Comparison of ENCODE assay signal across 9 cellular contexts in genomic region chr13:49593876-49594275, GRCh38. TPM values are rescaled to one million over a fixed set of nuclear protein-coding genes. Genes with fewer than 3 reads are reported as not detected.
A peak's percentile ranks its signal among the peaks of the same experiment; 100 is the strongest.
DNase-seq lines count a peak whose midpoint lies in the region; ATAC-seq, FAIRE-seq and TF ChIP-seq lines count a peak whose summit lies in the region.
"Not testable (repeated sequence)": the region's sequence is repeated elsewhere in the genome, so short reads cannot be mapped to it uniquely, and the experiment has no call there.
"Had no signal": no experiment of that assay in that cellular context is flagged by ENCODE, and none has a peak within 500 bp of the region (broad histone marks: within the 10 kb centered on the region; RNA-seq: fewer than 3 reads in every experiment).

No MANE protein-coding gene starts in this region.

- 0% methylated on average over 2 of the region's 4 CpGs for WGBS in HepG2 (ENCODE audit: low lambda C conversion rate)

- H3K9me3 ChIP-seq in HepG2 (ENCODE audit: low read length), result not testable (repeated sequence)

- CTCF ChIA-PET in HepG2 (lab: Yijun Ruan, JAX; ENCODE audit: low intra/inter-chr PET ratio, low total read pairs), result not testable (repeated sequence)

- POLR2A ChIA-PET in HepG2 (lab: Yijun Ruan, JAX), result interaction anchor here (2.0 kb wide), 1 partner anchor 8 kb away, joined by 9 read pairs; the partner anchor contains the start of gene RCBTB1

- not testable (repeated sequence) for BruUV-seq in HepG2 (replicated peaks; lab: Mats Ljungman, UMichigan)

- intact Hi-C loops in HepG2 (cut with micrococcal nuclease; ENCODE audit: unreplicated experiment), result not testable (repeated sequence)

- in situ Hi-C loops in HepG2 (cut with HindIII; ENCODE audit: extremely low pct_ligation_motif_present, low pct_unique_long_range_greater_than_20kb), result not testable (repeated sequence)

- not testable (repeated sequence) for H2AFZ ChIP-seq in HepG2 (ENCODE audit: low read length)

- H3K4me3 ChIP-seq in HepG2 (replicated peaks in 1 of 3; ENCODE audit: insufficient read depth in 1 of 3, low read depth in 2 of 3, low read length in 3 of 3), result not testable (repeated sequence)

- H3K36me3 ChIP-seq in HepG2 (replicated peaks in 1 of 2; ENCODE audit: control insufficient read depth in 1 of 2, insufficient read depth in 2 of 2, low read length in 2 of 2), result not testable (repeated sequence)

- peaks cover 49% of the 10 kb centered on the region for H3K4me1 ChIP-seq in HepG2 (ENCODE audit: insufficient read depth, low read length)

- not testable (repeated sequence) for H4K20me1 ChIP-seq in HepG2 (ENCODE audit: insufficient read depth, low read length)

- TF ChIP-seq RAD21 in HepG2 (CRISPR knock-in tag; IDR thresholded peaks at IDR 0.05), result not testable (repeated sequence)

- TF ChIP-seq POLR2A in HepG2 (IDR thresholded peaks at IDR 0.05; ENCODE audit: insufficient read depth in 1 of 2, low read depth in 2 of 2, low read length in 2 of 2), result not testable (repeated sequence)

- not testable (repeated sequence) for H3K27me3 ChIP-seq in HepG2 (ENCODE audit: control insufficient read depth in 1 of 2, insufficient read depth in 2 of 2, low read length in 2 of 2)

- peak overlapping the region; percentile 44 for H3K27ac ChIP-seq in HepG2 (ENCODE audit: extremely low read length, insufficient read depth, low read length)

- TF ChIP-seq EP300 in HepG2 (IDR thresholded peaks at IDR 0.05; ENCODE audit: low read depth in 2 of 2, low read length in 2 of 2); HepG2 (CRISPR knock-in tag; IDR thresholded peaks at IDR 0.05; ENCODE audit: borderline replicate concordance): not testable (repeated sequence)

- H3K79me2 ChIP-seq in HepG2 (ENCODE audit: insufficient read depth, low read length), result not testable (repeated sequence)

- DNase-seq in HepG2 (ENCODE audit: low spot score), result not testable (repeated sequence)

- not testable (repeated sequence) for H3K9ac ChIP-seq in HepG2 (ENCODE audit: insufficient read depth, low read depth, low read length)

- not testable (repeated sequence) for FAIRE-seq in HepG2 (lab: Jason Lieb, UNC)

- not testable (repeated sequence) for ATAC-seq in HepG2

- not testable (repeated sequence) for H3K4me2 ChIP-seq in HepG2 (ENCODE audit: low read depth, low read length)

- TF ChIP-seq CTCF in HepG2 (CRISPR knock-in tag; IDR thresholded peaks at IDR 0.05), result not testable (repeated sequence)

TF ChIP-seq in HepG2, 621 proteins besides CTCF, POLR2A, EP300 and RAD21:
- TF ChIP-seq, protein P1, sequence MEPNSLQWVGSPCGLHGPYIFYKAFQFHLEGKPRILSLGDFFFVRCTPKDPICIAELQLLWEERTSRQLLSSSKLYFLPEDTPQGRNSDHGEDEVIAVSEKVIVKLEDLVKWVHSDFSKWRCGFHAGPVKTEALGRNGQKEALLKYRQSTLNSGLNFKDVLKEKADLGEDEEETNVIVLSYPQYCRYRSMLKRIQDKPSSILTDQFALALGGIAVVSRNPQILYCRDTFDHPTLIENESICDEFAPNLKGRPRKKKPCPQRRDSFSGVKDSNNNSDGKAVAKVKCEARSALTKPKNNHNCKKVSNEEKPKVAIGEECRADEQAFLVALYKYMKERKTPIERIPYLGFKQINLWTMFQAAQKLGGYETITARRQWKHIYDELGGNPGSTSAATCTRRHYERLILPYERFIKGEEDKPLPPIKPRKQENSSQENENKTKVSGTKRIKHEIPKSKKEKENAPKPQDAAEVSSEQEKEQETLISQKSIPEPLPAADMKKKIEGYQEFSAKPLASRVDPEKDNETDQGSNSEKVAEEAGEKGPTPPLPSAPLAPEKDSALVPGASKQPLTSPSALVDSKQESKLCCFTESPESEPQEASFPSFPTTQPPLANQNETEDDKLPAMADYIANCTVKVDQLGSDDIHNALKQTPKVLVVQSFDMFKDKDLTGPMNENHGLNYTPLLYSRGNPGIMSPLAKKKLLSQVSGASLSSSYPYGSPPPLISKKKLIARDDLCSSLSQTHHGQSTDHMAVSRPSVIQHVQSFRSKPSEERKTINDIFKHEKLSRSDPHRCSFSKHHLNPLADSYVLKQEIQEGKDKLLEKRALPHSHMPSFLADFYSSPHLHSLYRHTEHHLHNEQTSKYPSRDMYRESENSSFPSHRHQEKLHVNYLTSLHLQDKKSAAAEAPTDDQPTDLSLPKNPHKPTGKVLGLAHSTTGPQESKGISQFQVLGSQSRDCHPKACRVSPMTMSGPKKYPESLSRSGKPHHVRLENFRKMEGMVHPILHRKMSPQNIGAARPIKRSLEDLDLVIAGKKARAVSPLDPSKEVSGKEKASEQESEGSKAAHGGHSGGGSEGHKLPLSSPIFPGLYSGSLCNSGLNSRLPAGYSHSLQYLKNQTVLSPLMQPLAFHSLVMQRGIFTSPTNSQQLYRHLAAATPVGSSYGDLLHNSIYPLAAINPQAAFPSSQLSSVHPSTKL (CRISPR knock-in tag; IDR thresholded peaks at IDR 0.05), result peak; percentile 51; the same call in 1 of the 2 replicates
- TF ChIP-seq GATAD2A (CRISPR knock-in tag; IDR thresholded peaks at IDR 0.05), result peak; percentile 26; the same call in 1 of the 2 replicates
- peak; percentile 25; the same call in 1 of the 2 replicates for TF ChIP-seq NR2F6 (IDR thresholded peaks at IDR 0.05)
- TF ChIP-seq NR2F6 (CRISPR knock-in tag; IDR thresholded peaks at IDR 0.05); SOX6 (IDR thresholded peaks at IDR 0.05); FOXP1 (IDR thresholded peaks at IDR 0.05); SOX13 (IDR thresholded peaks at IDR 0.05): not testable (repeated sequence)
- TF ChIP-seq SOX6 (CRISPR knock-in tag; IDR thresholded peaks at IDR 0.05), result peak; percentile 35; the same call in 1 of the 2 replicates
- peak; percentile 38; the same call in 1 of the 2 replicates for TF ChIP-seq SOX5 (CRISPR knock-in tag; IDR thresholded peaks at IDR 0.05; ENCODE audit: borderline replicate concordance)
- peak; percentile 42; the same call in 1 of the 2 replicates for TF ChIP-seq FOXP1 (CRISPR knock-in tag; IDR thresholded peaks at IDR 0.05)
- peak in 1 of 2 experiments; percentile 68; a peak in 2 of 4 replicates for TF ChIP-seq SOX13 (CRISPR knock-in tag; conservative IDR thresholded peaks at IDR 0.05 in 1 of 2, IDR thresholded peaks at IDR 0.05 in 1 of 2)
- peak; percentile 63 for TF ChIP-seq BCL6 (CRISPR knock-in tag; IDR thresholded peaks at IDR 0.05)
- TF ChIP-seq RARA (CRISPR knock-in tag; IDR thresholded peaks at IDR 0.05), result 0 out of 2 replicates have a peak, but pooled peaks have one; percentile 13

RNA-seq across cellular contexts. Expression of gene RCBTB1, which starts 8.5 kb away (rescaled TPM):
- total RNA-seq in HepG2 (2016; rRNA removed; fragmentation: Illumina TruSeq; extraction: Trizol), result 21.6 and 28.3 TPM in 2 replicates
- total RNA-seq in HepG2 (2016; cell fraction: cytosol; rRNA removed; fragmentation: Illumina TruSeq; extraction: Trizol; ENCODE audit: low read depth), result 3.2 and 3.7 TPM in 2 replicates
- 21.1 and 26.2 TPM in 2 replicates for total RNA-seq in HepG2 (2016; cell fraction: insoluble cytoplasmic fraction; rRNA removed; fragmentation: Illumina TruSeq; extraction: Trizol)
- 12.9 and 13.0 TPM in 2 replicates for total RNA-seq in HepG2 (2016; cell fraction: membrane; rRNA removed; fragmentation: Illumina TruSeq; extraction: Trizol)
- 21.1 and 23.4 TPM in 2 replicates for total RNA-seq in HepG2 (2016; cell fraction: nucleus; rRNA removed; fragmentation: Illumina TruSeq; extraction: Trizol)
- polyA plus RNA-seq in HepG2 (2011; rRNA removed), result 11.0 and 13.4 TPM in 2 replicates
- polyA plus RNA-seq in HepG2 (2011; cell fraction: cytosol; rRNA removed), result 6.5 and 8.7 TPM in 2 replicates
- polyA plus RNA-seq in HepG2 (2011; cell fraction: nucleus; rRNA removed), result 11.5 and 13.2 TPM in 2 replicates
- 12.5 and 13.4 TPM in 2 replicates for polyA plus RNA-seq in HepG2 (2012)
- polyA plus RNA-seq in HepG2 (2016; cell fraction: cytosol; fragmentation: Illumina TruSeq; extraction: Trizol; ENCODE audit: low read depth), result 1.7 and 1.8 TPM in 2 replicates
- 24.7 and 26.7 TPM in 2 replicates for polyA plus RNA-seq in HepG2 (2016; cell fraction: insoluble cytoplasmic fraction; fragmentation: Illumina TruSeq; extraction: Trizol; ENCODE audit: low read depth)
- polyA plus RNA-seq in HepG2 (2016; cell fraction: membrane; fragmentation: Illumina TruSeq; extraction: Trizol; ENCODE audit: low read depth), result 7.0 and 7.6 TPM in 2 replicates
- polyA plus RNA-seq in HepG2 (2016; cell fraction: nucleus; fragmentation: Illumina TruSeq; extraction: Trizol; ENCODE audit: insufficient read depth, low read depth), result 36.4 and 40.4 TPM in 2 replicates
- 5.9 and 18.2 TPM in 2 replicates for polyA minus RNA-seq in HepG2 (2011; rRNA and poly(A)+ RNA removed; ENCODE audit: low replicate concordance)
- 8.4 and 9.7 TPM in 2 replicates for polyA minus RNA-seq in HepG2 (2011; cell fraction: cytosol; rRNA and poly(A)+ RNA removed)
- polyA minus RNA-seq in HepG2 (2011; cell fraction: nucleus; rRNA and poly(A)+ RNA removed), result 17.5 and 20.1 TPM in 2 replicates

RNA-seq across cellular contexts. Expression of gene ARL11, which starts 34.4 kb away (rescaled TPM):
- total RNA-seq in HepG2 (2016; rRNA removed; fragmentation: Illumina TruSeq; extraction: Trizol), result 0.04 TPM in 1 of 2 replicates, not detected in the other
- total RNA-seq in HepG2 (2016; cell fraction: cytosol; rRNA removed; fragmentation: Illumina TruSeq; extraction: Trizol; ENCODE audit: low read depth), result not detected in 2 replicates
- 0.06 and 0.07 TPM in 2 replicates for total RNA-seq in HepG2 (2016; cell fraction: insoluble cytoplasmic fraction; rRNA removed; fragmentation: Illumina TruSeq; extraction: Trizol)
- 0.15 TPM in 1 of 2 replicates, not detected in the other for total RNA-seq in HepG2 (2016; cell fraction: membrane; rRNA removed; fragmentation: Illumina TruSeq; extraction: Trizol)
- 0.12 TPM in 1 of 2 replicates, not detected in the other for total RNA-seq in HepG2 (2016; cell fraction: nucleus; rRNA removed; fragmentation: Illumina TruSeq; extraction: Trizol)
- polyA plus RNA-seq in HepG2 (2011; rRNA removed), result 0.17 and 0.22 TPM in 2 replicates
- polyA plus RNA-seq in HepG2 (2011; cell fraction: cytosol; rRNA removed), result 0.11 and 0.18 TPM in 2 replicates
- 0.05 and 0.09 TPM in 2 replicates for polyA plus RNA-seq in HepG2 (2011; cell fraction: nucleus; rRNA removed)
- 0.15 TPM in 2 replicates for polyA plus RNA-seq in HepG2 (2012)
- 0.03 TPM in 1 of 2 replicates, not detected in the other for polyA plus RNA-seq in HepG2 (2016; cell fraction: cytosol; fragmentation: Illumina TruSeq; extraction: Trizol; ENCODE audit: low read depth)
- 0.05 and 0.11 TPM in 2 replicates for polyA plus RNA-seq in HepG2 (2016; cell fraction: insoluble cytoplasmic fraction; fragmentation: Illumina TruSeq; extraction: Trizol; ENCODE audit: low read depth)
- polyA plus RNA-seq in HepG2 (2016; cell fraction: membrane; fragmentation: Illumina TruSeq; extraction: Trizol; ENCODE audit: low read depth), result 0.06 TPM in 1 of 2 replicates, not detected in the other
- polyA plus RNA-seq in HepG2 (2016; cell fraction: nucleus; fragmentation: Illumina TruSeq; extraction: Trizol; ENCODE audit: insufficient read depth, low read depth), result 0.15 TPM in 1 of 2 replicates, not detected in the other
- 0.18 TPM in 1 of 2 replicates, not detected in the other for polyA minus RNA-seq in HepG2 (2011; rRNA and poly(A)+ RNA removed; ENCODE audit: low replicate concordance)
- polyA minus RNA-seq in HepG2 (2011; cell fraction: cytosol; rRNA and poly(A)+ RNA removed), result not detected in 2 replicates
- 0.25 and 0.26 TPM in 2 replicates for polyA minus RNA-seq in HepG2 (2011; cell fraction: nucleus; rRNA and poly(A)+ RNA removed)
- total RNA-seq: A172, A673, Caco-2, Calu3, Daoy had no signal
- polyA plus RNA-seq: A549, AG04450, BJ had no signal
